ENCODE assay signal across 18 cellular contexts in genomic region chr3:124174910-124175874, GRCh38.
DNase-seq lines count a peak whose midpoint lies in the region; ATAC-seq and TF ChIP-seq lines count a peak whose summit lies in the region.
"Had no signal": no experiment of that assay in that cellular context is flagged by ENCODE, and none has a peak within 500 bp of the region (broad histone marks: within the 10 kb centered on the region; RNA-seq: fewer than 3 reads in every experiment).

No MANE protein-coding gene starts in this region.

- DNase-seq in COR-L47 (lab: John Stamatoyannopoulos, UW) (peak; percentile 47), DMS53 (lab: John Stamatoyannopoulos, UW) (peak; percentile 75), NCI-H524 treated with DMSO at 0.1 percent for 48 hours (lab: John Stamatoyannopoulos, UW) (peak; percentile 96), islet precursor cell (peak; percentile 35), suprapubic skin (ENCODE audit: low spot score in 2 of 2) (no peak), testis (no peak)
- DNase-seq: activated CD4-positive, alpha-beta T cell treated with anti-CD3 and anti-CD28 coated beads, Interleukin-2, amount 10 ng/mL, durations not matched to agents 7 days and 5 days; brain microvascular endothelial cell; CD8-positive, alpha-beta memory T cell; endodermal cell; SIG-M5; stimulated activated CD4-positive, alpha-beta T cell treated with anti-CD3 and anti-CD28 coated beads, Interleukin-2, amount 100 ng/mL, for 24 hours; stimulated activated naive CD4-positive, alpha-beta T cell had no signal

- H3K27ac ChIP-seq in suprapubic skin, result no peak overlapping the region
- H3K27ac ChIP-seq in testis, result no peak overlapping the region
- H3K27ac ChIP-seq: brain microvascular endothelial cell, skin epidermis, tibial nerve had no signal

- ATAC-seq in HG03108 (IDR thresholded peaks at IDR 0.05; ENCODE audit: unreplicated experiment), result no peak
- ATAC-seq: activated T-helper 17 cell treated with anti-CD3 and anti-CD28 coated beads, Interleukin-2, amount 50 U/mL, for 72 hours; HCT116 had no signal

- intact Hi-C loops in testis (cut with DNase I; ENCODE audit: low total_unique reads), result no loop called here

- H3K36me3 ChIP-seq in suprapubic skin (no peaks in the 10 kb centered on the region), testis (ENCODE audit: low read depth, missing control alignments) (no peaks in the 10 kb centered on the region)
- H3K36me3 ChIP-seq: brain microvascular endothelial cell, tibial nerve had no signal

- H3K4me3 ChIP-seq in suprapubic skin (no peak overlapping the region), testis (no peak overlapping the region)
- H3K4me3 ChIP-seq: skin epidermis, tibial nerve had no signal

- WGBS in suprapubic skin, result 90% methylated on average over 24 of the region's 27 CpGs
- 91 to 96% methylated on average over 23 to 27 of the region's 27 CpGs for WGBS in testis, 2 donors

- H3K4me1 ChIP-seq in suprapubic skin (no peaks in the 10 kb centered on the region), testis (no peaks in the 10 kb centered on the region)
- H3K4me1 ChIP-seq: tibial nerve had no signal

- H3K27me3 ChIP-seq in suprapubic skin (no peaks in the 10 kb centered on the region), testis (no peaks in the 10 kb centered on the region)
- H3K27me3 ChIP-seq: brain microvascular endothelial cell, tibial nerve had no signal

- no peak for TF ChIP-seq CTCF in suprapubic skin (IDR thresholded peaks at IDR 0.05)
- no peak for TF ChIP-seq CTCF in testis (IDR thresholded peaks at IDR 0.05)

- TF ChIP-seq POLR2A in suprapubic skin (IDR thresholded peaks at IDR 0.05), result no peak
- TF ChIP-seq POLR2A in testis (IDR thresholded peaks at IDR 0.05), result no peak

- TF ChIP-seq EP300 in suprapubic skin (IDR thresholded peaks at IDR 0.05), result no peak

- H3K9me3 ChIP-seq in suprapubic skin (no peaks in the 10 kb centered on the region), testis (no peaks in the 10 kb centered on the region)
- H3K9me3 ChIP-seq: tibial nerve had no signal

Comparison
In these comparisons a context has a peak if more than half of its experiments do, and no peak if none do; other contexts are left out.
1. DNase-seq: peak in COR-L47 (single experiment), DMS53 (single experiment), NCI-H524 treated with DMSO at 0.1 percent for 48 hours (single experiment) and islet precursor cell (single experiment); none in suprapubic skin (0 of 2) and testis (single experiment).